In genomic region chr1:44775930-44776748, GRCh38 we compare ENCODE assay signal across 8 cellular contexts. TPM values are rescaled to one million over a fixed set of nuclear protein-coding genes. Genes with fewer than 3 reads are reported as not detected.
A peak's percentile ranks its signal among the peaks of the same experiment; 100 is the strongest.
DNase-seq lines count a peak whose midpoint lies in the region; ATAC-seq, FAIRE-seq and TF ChIP-seq lines count a peak whose summit lies in the region.

No MANE protein-coding gene starts in this region.

- no peaks in the 10 kb centered on the region for H3K27me3 ChIP-seq in CD8-positive, alpha-beta T cell (ENCODE audit: insufficient read depth, low read length)
- H3K27me3 ChIP-seq in astrocyte (ENCODE audit: insufficient read depth, low read length), result no peaks in the 10 kb centered on the region

- peak overlapping the region; percentile 97 for H3K9ac ChIP-seq in astrocyte (ENCODE audit: low read length)
- peak overlapping the region; percentile 57 to 94 for H3K9ac ChIP-seq in kidney (ENCODE audit: low read length in 2 of 2)

- peaks cover 53% of the 10 kb centered on the region for H3K36me3 Mint-ChIP-seq in CD8-positive, alpha-beta T cell
- H3K36me3 Mint-ChIP-seq in astrocyte (ENCODE audit: low read depth, unreplicated experiment), result peaks cover 22% of the 10 kb centered on the region

- H3K36me3 ChIP-seq in CD8-positive, alpha-beta T cell (ENCODE audit: insufficient read depth, low read length), result peaks cover 29% of the 10 kb centered on the region
- H3K36me3 ChIP-seq in astrocyte (ENCODE audit: insufficient read depth, low read length) (peaks cover 27% of the 10 kb centered on the region), kidney (ENCODE audit: control insufficient read depth in 1 of 2, insufficient read depth in 2 of 2, low read length in 2 of 2) (peaks cover 6 to 17% of the 10 kb centered on the region in 2 donors)

- peaks cover 45% of the 10 kb centered on the region for H3K79me2 ChIP-seq in astrocyte (ENCODE audit: insufficient read depth, low read length)

- peaks cover 53% of the 10 kb centered on the region for H4K20me1 ChIP-seq in astrocyte (ENCODE audit: insufficient read depth, low read length)

- H2AFZ ChIP-seq in astrocyte (ENCODE audit: low read depth, low read length), result peak overlapping the region; percentile 78

- intact Hi-C loops in CD8-positive, alpha-beta T cell (cut with DNase I, micrococcal nuclease), result loop anchor here (1.0 to 5.0 kb wide), 11 partner anchors 10 to 911 kb away; partner anchors contain the start of genes KIF2C (in 2 of the 2), RNU5D-1 (in 2 of the 2), ARMH1 (in 1 of the 2) and GPBP1L1 (in 1 of the 2)
- intact Hi-C loops in kidney (cut with DNase I), result no loop called here

- H3K27ac ChIP-seq in CD8-positive, alpha-beta T cell (ENCODE audit: low read depth, low read length), result peak overlapping the region; percentile 95
- H3K27ac ChIP-seq in astrocyte (ENCODE audit: low read depth, low read length) (peak overlapping the region; percentile 95), kidney (ENCODE audit: low read depth in 2 of 2, low read length in 2 of 2) (peak overlapping the region; percentile 96 to 97)

- peaks cover 40% of the 10 kb centered on the region for H3K4me1 Mint-ChIP-seq in CD8-positive, alpha-beta T cell (ENCODE audit: low read depth)
- peaks cover 20% of the 10 kb centered on the region for H3K4me1 Mint-ChIP-seq in astrocyte (ENCODE audit: low read depth, unreplicated experiment)

- H3K27me3 Mint-ChIP-seq in CD8-positive, alpha-beta T cell (ENCODE audit: low read depth), result no peaks in the 10 kb centered on the region
- H3K27me3 Mint-ChIP-seq in astrocyte (ENCODE audit: low read depth, unreplicated experiment), result no peaks in the 10 kb centered on the region

- no peak for TF ChIP-seq CTCF in CD8-positive, alpha-beta T cell (IDR thresholded peaks at IDR 0.05)
- TF ChIP-seq CTCF in astrocyte (IDR thresholded peaks at IDR 0.05; ENCODE audit: insufficient read depth, low read depth, low read length) (no peak), kidney (IDR thresholded peaks at IDR 0.05; ENCODE audit: borderline replicate concordance, extremely low read depth, insufficient read depth) (no peak)

- no peak for FAIRE-seq in astrocyte (lab: Jason Lieb, UNC)
- FAIRE-seq in kidney (lab: Jason Lieb, UNC), result no peak

- DNase-seq in CD8-positive, alpha-beta T cell, result peak in 4 of 7 experiments; percentile 27 to 49 (median 33)
- DNase-seq in OCI-M1 (lab: John Stamatoyannopoulos, UW) (peak; percentile 43), astrocyte (ENCODE audit: low read depth) (no peak), kidney (peak; percentile 85), HuH-7.5 (ENCODE audit: low spot score) (no peak), HPDE6-E6E7 (ENCODE audit: extremely low spot score) (no peak)
- DNase-seq in stimulated activated CD8-positive, alpha-beta memory T cell treated with anti-CD3 and anti-CD28 coated beads, Interleukin-4, amount 100 ng/mL, for 24 hours (ENCODE audit: low read depth), result peak; percentile 33

- ATAC-seq in CD8-positive, alpha-beta T cell, result peak; percentile 33
- ATAC-seq in GM21825 (IDR thresholded peaks at IDR 0.05; ENCODE audit: unreplicated experiment), result peak; percentile 15

- peak overlapping the region; percentile 92 for H3K4me3 Mint-ChIP-seq in CD8-positive, alpha-beta T cell
- H3K4me3 Mint-ChIP-seq in astrocyte (ENCODE audit: unreplicated experiment), result peak overlapping the region; percentile 92

- H3K9me3 ChIP-seq in CD8-positive, alpha-beta T cell (ENCODE audit: low read length), result no peaks in the 10 kb centered on the region
- H3K9me3 ChIP-seq in astrocyte (ENCODE audit: insufficient read depth, low read depth, low read length) (no peaks in the 10 kb centered on the region), kidney (ENCODE audit: control insufficient read depth in 1 of 2, low read length in 2 of 2) (no peaks in the 10 kb centered on the region)

- H3K9me3 Mint-ChIP-seq in CD8-positive, alpha-beta T cell, result no peaks in the 10 kb centered on the region
- no peaks in the 10 kb centered on the region for H3K9me3 Mint-ChIP-seq in astrocyte (ENCODE audit: unreplicated experiment)

- H3K27ac Mint-ChIP-seq in CD8-positive, alpha-beta T cell, result peak overlapping the region; percentile 98
- peak overlapping the region; percentile 59 for H3K27ac Mint-ChIP-seq in astrocyte (ENCODE audit: unreplicated experiment)

- H3K4me1 ChIP-seq in CD8-positive, alpha-beta T cell (ENCODE audit: insufficient read depth, low read length), result peaks cover 25% of the 10 kb centered on the region
- H3K4me1 ChIP-seq in astrocyte (ENCODE audit: insufficient read depth, low read length) (peaks cover 18% of the 10 kb centered on the region), kidney (ENCODE audit: control insufficient read depth in 1 of 2, insufficient read depth in 1 of 2, low read depth in 1 of 2, low read length in 2 of 2) (peaks cover 6% of the 10 kb centered on the region in 2 donors)

- CTCF ChIA-PET in CD8-positive, alpha-beta T cell (lab: Charles Lee), result interaction anchor here (1.0 to 2.4 kb wide), 9 partner anchors 8 to 62 kb away, joined by 3 to 19 read pairs (median 5); partner anchors contain the start of genes BEST4 and RNU5D-1

- POLR2A ChIA-PET in CD8-positive, alpha-beta T cell (lab: Charles Lee), result interaction anchor here (0.7 to 3.3 kb wide), 29 partner anchors 9 to 724 kb away, joined by 3 to 39 read pairs (median 6); partner anchors contain the start of genes BEST4, BTBD19, DYNLT4 and EIF2B3

- peak overlapping the region; percentile 95 for H3K4me2 ChIP-seq in astrocyte (ENCODE audit: low read length)

- peak overlapping the region; percentile 94 for H3K4me3 ChIP-seq in CD8-positive, alpha-beta T cell (ENCODE audit: low read depth, low read length)
- peak overlapping the region; percentile 86 for H3K4me3 ChIP-seq in astrocyte (ENCODE audit: insufficient read depth, low read depth, low read length)
- H3K4me3 ChIP-seq in kidney (ENCODE audit: low read length in 2 of 2), result peak overlapping the region; percentile 84 to 97

RNA-seq across cellular contexts. Expression of gene RPS8, which starts 0.8 kb away (rescaled TPM):
- total RNA-seq in CD8-positive, alpha-beta T cell, result 1,000 to 10,000 TPM; 3,381 to 3,465 TPM
- total RNA-seq in astrocyte (1,108 and 1,187 TPM in 2 replicates), kidney (1,449 TPM)
- polyA plus RNA-seq in kidney (ENCODE audit: insufficient read depth, low read depth, low replicate concordance), result 1,538 TPM

RNA-seq across cellular contexts. Expression of gene BEST4, which starts 11.8 kb away (rescaled TPM):
- 1 to 10 TPM; 1.4 to 1.5 TPM for total RNA-seq in CD8-positive, alpha-beta T cell
- total RNA-seq in astrocyte (0.26 TPM in 1 of 2 replicates, not detected in the other), kidney (0.50 TPM)
- polyA plus RNA-seq in kidney (ENCODE audit: insufficient read depth, low read depth, low replicate concordance), result 0.37 TPM

RNA-seq across cellular contexts. Expression of gene PLK3, which starts 24.0 kb away (rescaled TPM):
- 100 to 1,000 TPM; 568 to 599 TPM for total RNA-seq in CD8-positive, alpha-beta T cell
- total RNA-seq in astrocyte, result 62.0 and 66.4 TPM in 2 replicates
- 24.3 TPM for total RNA-seq in kidney
- polyA plus RNA-seq in kidney (ENCODE audit: insufficient read depth, low read depth, low replicate concordance), result 4.4 TPM

RNA-seq across cellular contexts. Expression of gene DYNLT4, which starts 31.0 kb away (rescaled TPM):
- total RNA-seq in CD8-positive, alpha-beta T cell, result 1 to 10 TPM; 2.2 to 2.5 TPM
- total RNA-seq in astrocyte, result 0.50 and 0.53 TPM in 2 replicates
- total RNA-seq in kidney, result 1.2 TPM
- not detected for polyA plus RNA-seq in kidney (ENCODE audit: insufficient read depth, low read depth, low replicate concordance)

RNA-seq across cellular contexts. Expression of gene BTBD19, which starts 32.2 kb away (rescaled TPM):
- total RNA-seq in CD8-positive, alpha-beta T cell, result 10 to 100 TPM; 24.9 to 27.5 TPM
- total RNA-seq in astrocyte (30.3 and 30.6 TPM in 2 replicates), kidney (16.5 TPM)
- polyA plus RNA-seq in kidney (ENCODE audit: insufficient read depth, low read depth, low replicate concordance), result 3.2 TPM

Comparison
In these comparisons a context has a peak if more than half of its experiments do, and no peak if none do; other contexts are left out.
1. DNase-seq: peak in CD8-positive, alpha-beta T cell (4 of 7), OCI-M1 (single experiment), kidney (single experiment) and stimulated activated CD8-positive, alpha-beta memory T cell treated with anti-CD3 and anti-CD28 coated beads, Interleukin-4, amount 100 ng/mL, for 24 hours (single experiment); none in astrocyte (single experiment), HuH-7.5 (single experiment) and HPDE6-E6E7 (single experiment).
2. Peak in every context shown above with its lines, with median percentiles within 50 percentile points of each other: H3K27ac ChIP-seq and H3K4me3 ChIP-seq.